8 cellular contexts compared by ENCODE assay signal in the genomic region with DNA sequence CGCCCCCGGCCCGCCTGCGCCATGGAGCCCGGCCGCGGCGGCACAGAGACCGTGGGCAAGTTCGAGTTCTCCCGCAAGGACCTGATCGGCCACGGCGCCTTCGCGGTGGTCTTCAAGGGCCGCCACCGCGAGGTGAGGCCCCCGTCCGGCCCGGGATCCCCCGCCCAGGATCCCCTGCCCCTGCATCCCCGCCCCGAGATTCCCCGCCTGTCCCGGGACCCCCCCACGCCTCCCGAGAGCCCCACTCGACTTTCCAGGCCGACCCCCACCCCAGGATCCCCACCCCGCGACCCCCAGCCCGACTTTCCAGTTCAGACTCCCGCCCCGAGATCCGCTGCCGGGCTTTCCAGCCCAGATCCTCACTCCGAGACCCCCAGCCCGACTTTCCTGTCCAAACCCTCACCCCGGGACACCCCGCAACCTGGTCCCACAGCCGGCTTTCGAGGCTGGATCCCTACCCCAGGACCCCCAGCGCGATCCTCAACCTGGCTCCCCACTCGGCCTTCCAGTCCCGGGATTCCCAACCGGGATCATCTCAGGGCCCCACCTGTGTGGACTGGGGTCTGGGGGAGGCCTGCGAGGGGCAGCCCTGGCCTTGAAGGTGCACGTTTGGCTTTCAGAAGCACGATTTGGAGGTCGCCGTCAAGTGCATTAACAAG. TPM values are rescaled to one million over a fixed set of nuclear protein-coding genes. Genes with fewer than 3 reads are reported as not detected.
DNase-seq lines count a peak whose midpoint lies in the region; ATAC-seq, FAIRE-seq and TF ChIP-seq lines count a peak whose summit lies in the region.

No MANE protein-coding gene starts in this region.

- no peak overlapping the region for H2BK12ac ChIP-seq in H9 (ENCODE audit: insufficient read length, low read depth, low read length)

- no peak overlapping the region for H3K56ac ChIP-seq in H9 (ENCODE audit: insufficient read length, low read depth, low read length)

- no CpG with 5 or more reads among the region's 54 CpGs for WGBS in H9 (ENCODE audit: extremely low coverage, insufficient read length, low lambda C conversion rate)

- H3K23me2 ChIP-seq in H9 (ENCODE audit: insufficient read length, low read depth, low read length, poor library complexity, severe bottlenecking) = peaks cover 7% of the 10 kb centered on the region

- H3K4me2 ChIP-seq in H9 (ENCODE audit: insufficient read depth, insufficient read length, low read length) = peak overlapping the region; percentile 61

- no peak overlapping the region for H3T11ph ChIP-seq in H9 (ENCODE audit: low read length)

- H3K27me3 ChIP-seq in H9 (ENCODE audit: insufficient read depth, low read length) = no peaks in the 10 kb centered on the region

- DNase-seq in AG20443 (ENCODE audit: low spot score) (peak; percentile 7), H9 (peak; percentile 43), Right ventricle myocardium superior (peak; percentile 47), retinal pigment epithelial cell (ENCODE audit: low read depth) (no peak), NCI-H1694 treated with DMSO at 0.1 percent for 48 hours (lab: John Stamatoyannopoulos, UW) (no peak), urothelium cell line (ENCODE audit: low spot score) (no peak), germinal center (ENCODE audit: low spot score) (no peak)
- peak; percentile 39 for DNase-seq in activated T-cell treated with anti-CD3 and anti-CD28 coated beads, Interleukin-2, amount 50 U/mL, for 1 hour

- no peak overlapping the region for H2BK5ac ChIP-seq in H9 (ENCODE audit: insufficient read length, low read length)

- H3K4ac ChIP-seq in H9 (ENCODE audit: low read depth, low read length) = no peak overlapping the region

- H3K14ac ChIP-seq in H9 (ENCODE audit: insufficient read depth, low read length) = peak overlapping the region; percentile 57; the same call in 1 of the 2 replicates

- FAIRE-seq in urothelium cell line (lab: Jason Lieb, UNC) = no peak

- H3K27ac ChIP-seq in H9 (ENCODE audit: insufficient read length, low read depth, low read length) = no peak overlapping the region

- H4K20me1 ChIP-seq in H9 (ENCODE audit: control insufficient read depth, insufficient read depth, insufficient read length) = no peaks in the 10 kb centered on the region

- H2BK20ac ChIP-seq in H9 (ENCODE audit: low read depth, low read length, poor library complexity, severe bottlenecking) = no peak overlapping the region

- H3K27ac Mint-ChIP-seq in H9 = peak overlapping the region; percentile 74 to 85 (median 80); a peak in 5 of 7 replicates

- H3K9me3 ChIP-seq in H9 (ENCODE audit: control insufficient read depth, low read depth, low read length) = no peaks in the 10 kb centered on the region

- no peaks in the 10 kb centered on the region for H3K79me1 ChIP-seq in H9 (ENCODE audit: insufficient read depth, low read depth, low read length, poor library complexity, severe bottlenecking)

- H3K4me1 ChIP-seq in H9 (ENCODE audit: insufficient read depth, low read length) = no peaks in the 10 kb centered on the region

- peaks cover 0 to 3% of the 10 kb centered on the region in 2 experiments; a peak in 2 of 5 replicates for H3K9me3 Mint-ChIP-seq in H9

- peaks cover under 1% of the 10 kb centered on the region; the same call in 1 of the 2 replicates for H3K27me3 Mint-ChIP-seq in H9 (ENCODE audit: low read depth)

- peak overlapping the region; percentile 75 to 88 for H3K4me3 Mint-ChIP-seq in H9

- H4K8ac ChIP-seq in H9 (replicated peaks; ENCODE audit: insufficient read length, low read depth, low read length) = no peak overlapping the region

- peak overlapping the region; percentile 64 for H3K9ac ChIP-seq in H9 (ENCODE audit: extremely low read depth, insufficient read length, low read length)

- H3K36me3 Mint-ChIP-seq in H9 (ENCODE audit: insufficient read depth in 1 of 3, low read depth in 3 of 3) = peaks cover 7 to 16% (median 9%) of the 10 kb centered on the region in 3 experiments; a peak in 6 of 7 replicates

- ATAC-seq in Right ventricle myocardium superior (ENCODE audit: poor library complexity) = no peak

- H3K4me1 Mint-ChIP-seq in H9 = peaks cover 9 to 20% of the 10 kb centered on the region in 2 experiments

- H3K23ac ChIP-seq in H9 (ENCODE audit: insufficient read length, low read depth, low read length) = no peak overlapping the region

- no peak for TF ChIP-seq CTCF in H9 (conservative IDR thresholded peaks at IDR 0.05)
- no peak for TF ChIP-seq CTCF in retinal pigment epithelial cell (conservative IDR thresholded peaks at IDR 0.05; ENCODE audit: low read depth, low read length)

- no peak overlapping the region for H2AFZ ChIP-seq in H9 (ENCODE audit: low read length)

- no peak overlapping the region for H4K91ac ChIP-seq in H9 (ENCODE audit: insufficient read length, low read depth, low read length)

- no peak overlapping the region for H4K5ac ChIP-seq in H9 (ENCODE audit: insufficient read length, low read depth, low read length)

- no peak overlapping the region for H2BK15ac ChIP-seq in H9 (ENCODE audit: low read depth, low read length)

- no peaks in the 10 kb centered on the region for H3K79me2 ChIP-seq in H9 (ENCODE audit: insufficient read depth, low read length)

- H3K18ac ChIP-seq in H9 (ENCODE audit: insufficient read length, low read depth, low read length) = no peak overlapping the region

- H2BK120ac ChIP-seq in H9 (ENCODE audit: low read depth, low read length, poor library complexity, severe bottlenecking) = no peak overlapping the region

- peak overlapping the region; percentile 61 for H3K4me3 ChIP-seq in retinal pigment epithelial cell (ENCODE audit: low read length)

- no peak overlapping the region for H2AK5ac ChIP-seq in H9 (ENCODE audit: insufficient read length, low read length)

- intact Hi-C loops in Right ventricle myocardium superior (cut with DNase I) = no loop called here

RNA-seq across cellular contexts. Expression of a gene that starts 0.7 kb away (rescaled TPM):
- 52.7 and 57.2 TPM in 2 replicates for total RNA-seq in H9 (2021)
- total RNA-seq in Right ventricle myocardium superior = 49.8 TPM

RNA-seq across cellular contexts. Expression of a gene that starts 34.0 kb away (rescaled TPM):
- 116 and 117 TPM in 2 replicates for total RNA-seq in H9 (2021)
- total RNA-seq in Right ventricle myocardium superior = 5.8 TPM

RNA-seq across cellular contexts. Expression of a gene that starts 54.6 kb away (rescaled TPM):
- total RNA-seq in H9 (2021) (53.3 and 61.7 TPM in 2 replicates), Right ventricle myocardium superior (12.3 TPM)

Comparison
In these comparisons a context has a peak if more than half of its experiments do, and no peak if none do; other contexts are left out.
1. DNase-seq: peak in AG20443 (single experiment), H9 (single experiment), activated T-cell treated with anti-CD3 and anti-CD28 coated beads, Interleukin-2, amount 50 U/mL, for 1 hour (single experiment) and Right ventricle myocardium superior (single experiment); none in retinal pigment epithelial cell (single experiment), NCI-H1694 treated with DMSO at 0.1 percent for 48 hours (single experiment), urothelium cell line (single experiment) and germinal center (single experiment).
2. RNA of a gene that starts 34.0 kb away (total RNA-seq): 116 to 117 TPM in H9; 5.8 TPM in Right ventricle myocardium superior (single experiment); every median in the first group is over 10 times any median in the second.